21 cellular contexts compared by ENCODE assay signal in genomic region chr12:94511506-94511905, GRCh38.
"Had no signal": no experiment of that assay in that cellular context is flagged by ENCODE, and none has a peak within 500 bp of the region (broad histone marks: within the 10 kb centered on the region; RNA-seq: fewer than 3 reads in every experiment).

No MANE protein-coding gene starts in this region.

- H3K4me1 ChIP-seq: prostate gland, spleen, testis, thyroid gland, upper lobe of left lung, vagina had no signal

- H3K27ac ChIP-seq: hepatocyte, ovary, prostate gland, spleen, testis, thyroid gland, transverse colon, upper lobe of left lung, vagina had no signal

- ATAC-seq: left lobe of liver; naive thymus-derived CD4-positive, alpha-beta T cell; natural killer cell treated with Interleukin-12 subunit alpha and Interleukin-12 subunit beta and Interleukin-15 and Interleukin-18, amount 100 ng/mL, for 72 hours; sciatic nerve; stimulated activated effector memory CD8-positive, alpha-beta T cell treated with anti-CD3 and anti-CD28 coated beads, Interleukin-12 subunit alpha, Interleukin-12 subunit beta, amount 100 ng/mL, for 72 hours had no signal

- H3K9me3 ChIP-seq: ovary, prostate gland, spleen, testis, thyroid gland, transverse colon, upper lobe of left lung, vagina had no signal

- H3K4me3 ChIP-seq: hepatocyte, lung, ovary, prostate gland, spleen, testis, thyroid gland, transverse colon, upper lobe of left lung, vagina had no signal

- H3K36me3 ChIP-seq: ovary, prostate gland, spleen, thyroid gland, transverse colon, upper lobe of left lung, vagina had no signal

- H3K27me3 ChIP-seq: hepatocyte, ovary, spleen, testis, thyroid gland, transverse colon, upper lobe of left lung, vagina had no signal

- DNase-seq: head of caudate nucleus; islet precursor cell; mesendoderm; naive thymus-derived CD4-positive, alpha-beta T cell; ovary; small intestine; spleen; stimulated activated CD4-positive, alpha-beta T cell treated with anti-CD3 and anti-CD28 coated beads, Interleukin-4, amount 100 ng/mL, for 24 hours; stimulated activated naive CD4-positive, alpha-beta T cell; testis; thyroid gland; transverse colon; upper lobe of left lung had no signal
